ENCODE assay signal across 8 cellular contexts in the genomic region with DNA sequence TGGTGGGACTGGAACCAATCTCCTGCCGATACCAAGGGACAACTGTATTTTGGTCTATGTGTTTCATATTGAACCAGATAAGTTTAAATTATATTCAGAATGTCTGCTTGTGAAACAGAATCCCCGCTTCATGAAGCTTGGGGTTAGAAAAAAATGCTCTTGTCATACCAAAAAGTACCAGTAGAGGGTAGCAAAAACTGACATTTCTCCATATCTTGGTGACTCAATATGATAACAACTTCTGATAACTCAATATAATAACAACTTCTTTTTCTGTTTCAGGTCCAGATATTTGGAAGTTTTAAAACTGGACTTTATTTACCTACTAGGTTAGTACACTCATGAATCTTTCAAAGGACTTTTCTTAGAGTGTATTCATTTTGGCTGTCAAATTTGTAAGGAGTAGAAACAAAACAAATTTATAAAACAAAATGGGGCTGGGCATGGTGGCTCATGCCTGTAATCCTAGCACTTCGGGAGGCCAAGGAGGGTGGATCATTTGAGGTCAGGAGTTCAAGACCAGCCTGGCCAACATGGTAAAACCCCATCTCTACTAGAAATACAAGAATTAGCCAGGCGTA. TPM values are rescaled to one million over a fixed set of nuclear protein-coding genes. Genes with fewer than 3 reads are reported as not detected.
DNase-seq lines count a peak whose midpoint lies in the region; ATAC-seq, FAIRE-seq and TF ChIP-seq lines count a peak whose summit lies in the region.

No MANE protein-coding gene starts in this region.

- H3K36me3 ChIP-seq in HCT116 (ENCODE audit: control insufficient read depth in 1 of 2, insufficient read depth in 2 of 2, low read length in 2 of 2) (peaks cover 4 to 25% of the 10 kb centered on the region in 2 experiments; a peak in 2 of 4 replicates), RWPE2 (ENCODE audit: low read depth) (peaks cover 71% of the 10 kb centered on the region), endothelial cell of umbilical vein (ENCODE audit: control insufficient read depth in 2 of 2, extremely low read depth in 1 of 2, insufficient read depth in 2 of 2, low read length in 2 of 2) (peaks cover 4 to 11% of the 10 kb centered on the region in 2 experiments), neural progenitor cell (peaks cover 5% of the 10 kb centered on the region)

- H3K4me1 ChIP-seq in HCT116 (ENCODE audit: control insufficient read depth in 1 of 2, insufficient read depth in 2 of 2, low read length in 2 of 2) (peaks cover 0 to 5% of the 10 kb centered on the region in 2 experiments; a peak in 1 of 4 replicates), RWPE2 (ENCODE audit: insufficient read depth, poor library complexity, severe bottlenecking) (peaks cover 9% of the 10 kb centered on the region), endothelial cell of umbilical vein (ENCODE audit: control insufficient read depth, extremely low read depth, insufficient read depth, low read length) (peaks cover 5% of the 10 kb centered on the region), neural progenitor cell (peaks cover 17% of the 10 kb centered on the region)

- ATAC-seq in HCT116 (no peak; the same call in 1 of the 2 replicates), RWPE2 (ENCODE audit: low read depth) (peak; percentile 31; the same call in 1 of the 3 replicates)

- H3K4me1 Mint-ChIP-seq in neural progenitor cell: peaks cover 18% of the 10 kb centered on the region

- H3K36me3 Mint-ChIP-seq in neural progenitor cell: peaks cover 5% of the 10 kb centered on the region

- no peaks in the 10 kb centered on the region for H3K27me3 ChIP-seq in HCT116 (ENCODE audit: insufficient read depth, low read length)
- H3K27me3 ChIP-seq in RWPE2 (ENCODE audit: insufficient read depth, poor library complexity, severe bottlenecking): no peaks in the 10 kb centered on the region
- H3K27me3 ChIP-seq in endothelial cell of umbilical vein (ENCODE audit: control insufficient read depth in 2 of 2, insufficient read depth in 2 of 2, low read length in 2 of 2): no peaks in the 10 kb centered on the region
- H3K27me3 ChIP-seq in neural progenitor cell: no peaks in the 10 kb centered on the region

- H3K79me2 ChIP-seq in HCT116 (ENCODE audit: insufficient read depth, low read length) (peaks cover 9% of the 10 kb centered on the region; the same call in 1 of the 2 replicates), endothelial cell of umbilical vein (ENCODE audit: control insufficient read depth, insufficient read depth, low read length) (peaks cover 7% of the 10 kb centered on the region), neural progenitor cell (ENCODE audit: low read depth) (no peaks in the 10 kb centered on the region)

- DNase-seq in D721Med (ENCODE audit: insufficient read length, low spot score) (no peak), HCT116 (ENCODE audit: low read depth, low spot score) (peak; percentile 36), RWPE2 (ENCODE audit: low spot score) (no peak), endothelial cell of umbilical vein (ENCODE audit: low read depth, low spot score) (peak; percentile 86), neural progenitor cell (ENCODE audit: low spot score) (peak; percentile 18), DMS153 treated with DMSO at 0.1 percent for 48 hours (lab: John Stamatoyannopoulos, UW; ENCODE audit: unreplicated experiment) (no peak), epidermal melanocyte (ENCODE audit: insufficient read length, low spot score) (no peak)
- no peak for DNase-seq in stimulated activated naive CD4-positive, alpha-beta T cell treated with Interleukin-2 at 50 U/mL for 16 hours (lab: John Stamatoyannopoulos, UW)

- RAD21 ChIA-PET in HCT116 (lab: Charles Lee; ENCODE audit: low non-redundant PET in 1 of 2, low total read pairs in 2 of 2, uncharacterized antibody in 2 of 2, unreplicated experiment in 2 of 2): no interaction called here

- H3K4me3 Mint-ChIP-seq in neural progenitor cell: no peak overlapping the region

- H2AFZ ChIP-seq in HCT116 (ENCODE audit: low read depth, low read length, poor library complexity, severe bottlenecking) (no peak overlapping the region), endothelial cell of umbilical vein (ENCODE audit: low read depth, low read length) (no peak overlapping the region), neural progenitor cell (replicated peaks) (no peak overlapping the region)

- no peak overlapping the region for H3K27ac ChIP-seq in HCT116 (ENCODE audit: low read depth, low read length)
- H3K27ac ChIP-seq in RWPE2 (ENCODE audit: poor library complexity, severe bottlenecking): no peak overlapping the region
- no peak overlapping the region for H3K27ac ChIP-seq in endothelial cell of umbilical vein (ENCODE audit: insufficient read depth, low read depth, low read length)
- no peak overlapping the region for H3K27ac ChIP-seq in neural progenitor cell

- H3K9me3 ChIP-seq in HCT116 (ENCODE audit: control insufficient read depth in 1 of 2, insufficient read depth in 1 of 2, low read depth in 1 of 2, low read length in 2 of 2) (no peaks in the 10 kb centered on the region), RWPE2 (ENCODE audit: severe bottlenecking) (no peaks in the 10 kb centered on the region), endothelial cell of umbilical vein (replicated peaks; ENCODE audit: control insufficient read depth, insufficient read depth, low read length) (no peaks in the 10 kb centered on the region), neural progenitor cell (ENCODE audit: low read depth) (no peaks in the 10 kb centered on the region)

- H3K9ac ChIP-seq in HCT116 (ENCODE audit: low read length) (no peak overlapping the region), endothelial cell of umbilical vein (replicated peaks; ENCODE audit: extremely low read depth, insufficient read depth, low read length) (no peak overlapping the region), neural progenitor cell (no peak overlapping the region)

- no peak overlapping the region for H3K4me3 ChIP-seq in HCT116 (replicated peaks in 1 of 2; ENCODE audit: low read depth in 1 of 2, low read length in 2 of 2)
- no peak overlapping the region for H3K4me3 ChIP-seq in RWPE2 (ENCODE audit: severe bottlenecking)
- H3K4me3 ChIP-seq in endothelial cell of umbilical vein (replicated peaks in 1 of 3; ENCODE audit: insufficient read depth in 1 of 3, low read depth in 1 of 3, low read length in 3 of 3): no peak overlapping the region
- no peak overlapping the region for H3K4me3 ChIP-seq in neural progenitor cell

- FAIRE-seq in D721Med (lab: Jason Lieb, UNC) (no peak), endothelial cell of umbilical vein (lab: Jason Lieb, UNC) (peak; percentile 26)

- H3K4me2 ChIP-seq in HCT116 (ENCODE audit: low read length): no peak overlapping the region
- H3K4me2 ChIP-seq in endothelial cell of umbilical vein (ENCODE audit: insufficient read depth, low read length): no peak overlapping the region
- H3K4me2 ChIP-seq in neural progenitor cell: no peak overlapping the region

- peaks cover 24% of the 10 kb centered on the region for H3F3A ChIP-seq in neural progenitor cell (ENCODE audit: low read depth)

- no TSS peak for BruUV-seq in HCT116 (replicated peaks; lab: Mats Ljungman, UMichigan)
- no TSS peak for BruUV-seq in endothelial cell of umbilical vein (replicated peaks; lab: Mats Ljungman, UMichigan)

- POLR2A ChIA-PET in HCT116 (lab: Charles Lee): no interaction called here
- POLR2A ChIA-PET in endothelial cell of umbilical vein (lab: Charles Lee): no interaction called here

- TF ChIP-seq POLR2A in HCT116 (IDR thresholded peaks at IDR 0.05; ENCODE audit: borderline replicate concordance, extremely low read depth, insufficient read depth, insufficient read length) (no peak), endothelial cell of umbilical vein (IDR thresholded peaks at IDR 0.05; ENCODE audit: low read depth, low read length) (no peak)

- H3K9me2 ChIP-seq in HCT116 (ENCODE audit: insufficient read depth): no peaks in the 10 kb centered on the region

- dilution Hi-C loops in endothelial cell of umbilical vein (cut with MboI; ENCODE audit: extremely low pct_ligation_motif_present, low sequenced_read_pairs): no loop called here

- H3K27ac Mint-ChIP-seq in neural progenitor cell: no peak overlapping the region

- H3K27me3 Mint-ChIP-seq in neural progenitor cell (ENCODE audit: insufficient read depth, low read depth): no peaks in the 10 kb centered on the region

- intact Hi-C loops in HCT116 (cut with micrococcal nuclease) (loop anchor here (2.0 to 5.0 kb wide), 3 partner anchors 141 to 591 kb away; no protein-coding TSS in a partner anchor), endothelial cell of umbilical vein (cut with micrococcal nuclease) (loop anchor here (1.0 to 10.0 kb wide), 7 partner anchors 39 to 593 kb away; partner anchors contain the start of gene CYLD)

- TF ChIP-seq CTCF in D721Med (IDR thresholded peaks at IDR 0.05; ENCODE audit: insufficient read depth, missing control alignments) (peak; percentile 74), HCT116 (IDR thresholded peaks at IDR 0.05 in 2 of 3, conservative IDR thresholded peaks at IDR 0.05 in 1 of 3; ENCODE audit: borderline replicate concordance in 1 of 3, insufficient read depth in 1 of 3, low read depth in 2 of 3, low read length in 2 of 3) (peak; percentile 52 to 76 (median 60); a peak in 5 of 6 replicates), RWPE2 (IDR thresholded peaks at IDR 0.05; ENCODE audit: poor library complexity, severe bottlenecking) (peak; percentile 81), endothelial cell of umbilical vein (IDR thresholded peaks at IDR 0.05; ENCODE audit: extremely low read depth in 1 of 2, insufficient read depth in 1 of 2, low read depth in 1 of 2, low read length in 2 of 2) (peak; percentile 41 to 48), neural progenitor cell (IDR thresholded peaks at IDR 0.05) (peak; percentile 79)

- H4K20me1 ChIP-seq in HCT116 (ENCODE audit: insufficient read depth) (no peaks in the 10 kb centered on the region), endothelial cell of umbilical vein (replicated peaks; ENCODE audit: control insufficient read depth, extremely low read depth, insufficient read depth, low read length) (no peaks in the 10 kb centered on the region), neural progenitor cell (ENCODE audit: low read depth) (peaks cover 23% of the 10 kb centered on the region)

- CTCF ChIA-PET in HCT116 (lab: Charles Lee) (interaction anchor here (0.9 to 1.5 kb wide), 9 partner anchors 9 to 592 kb away, joined by 3 to 20 read pairs (median 6); partner anchors contain the start of gene CNEP1R1), endothelial cell of umbilical vein (lab: Charles Lee) (interaction anchor here (0.6 to 5.9 kb wide), 25 partner anchors 19 to 592 kb away, joined by 3 to 193 read pairs (median 4); partner anchors contain the start of genes CNEP1R1 and HEATR3)

- peak; percentile 76 for TF ChIP-seq RAD21 in HCT116 (IDR thresholded peaks at IDR 0.05; ENCODE audit: low read depth)

- H3K9me1 ChIP-seq in endothelial cell of umbilical vein (replicated peaks; ENCODE audit: control insufficient read depth, extremely low read depth, insufficient read depth, low read length): no peaks in the 10 kb centered on the region

- H3K9me3 Mint-ChIP-seq in neural progenitor cell: no peaks in the 10 kb centered on the region

RNA-seq across cellular contexts. Expression of gene ADCY7, which starts 52.3 kb away (rescaled TPM):
- total RNA-seq in HCT116 (2021; ENCODE audit: unreplicated experiment) (34.2 TPM), endothelial cell of umbilical vein (9.3 and 9.7 TPM in 2 replicates), neural progenitor cell (ENCODE audit: low replicate concordance) (2.5 and 13.2 TPM in 2 replicates)
- polyA plus RNA-seq in HCT116 (2012): 25.4 and 38.4 TPM in 2 replicates
- polyA plus RNA-seq in endothelial cell of umbilical vein: 3.5 and 3.9 TPM in 2 replicates
- polyA plus RNA-seq in endothelial cell of umbilical vein (2011; cell fraction: cytosol; rRNA removed): 1.7 and 2.3 TPM in 2 replicates
- polyA plus RNA-seq in endothelial cell of umbilical vein (2011; cell fraction: nucleus; rRNA removed): 6.4 and 8.1 TPM in 2 replicates
- polyA plus RNA-seq in endothelial cell of umbilical vein (2012): 11.3 and 26.4 TPM in 2 replicates
- 9.0 and 12.6 TPM in 2 replicates for polyA minus RNA-seq in endothelial cell of umbilical vein
- polyA minus RNA-seq in endothelial cell of umbilical vein (2011; cell fraction: cytosol; rRNA and poly(A)+ RNA removed): 12.3 TPM
- polyA minus RNA-seq in endothelial cell of umbilical vein (2011; cell fraction: nucleus; rRNA and poly(A)+ RNA removed): 2.9 and 9.4 TPM in 2 replicates

Comparison
In these comparisons a context has a peak if more than half of its experiments do, and no peak if none do; other contexts are left out.
1. DNase-seq: peak in HCT116 (single experiment), endothelial cell of umbilical vein (single experiment) and neural progenitor cell (single experiment); none in D721Med (single experiment), RWPE2 (single experiment), DMS153 treated with DMSO at 0.1 percent for 48 hours (single experiment), stimulated activated naive CD4-positive, alpha-beta T cell treated with Interleukin-2 at 50 U/mL for 16 hours (single experiment) and epidermal melanocyte (single experiment).
2. Peak in every context shown above with its lines, with median percentiles within 50 percentile points of each other: CTCF ChIP-seq.